ENCODE assay signal across 13 cellular contexts in the genomic region with DNA sequence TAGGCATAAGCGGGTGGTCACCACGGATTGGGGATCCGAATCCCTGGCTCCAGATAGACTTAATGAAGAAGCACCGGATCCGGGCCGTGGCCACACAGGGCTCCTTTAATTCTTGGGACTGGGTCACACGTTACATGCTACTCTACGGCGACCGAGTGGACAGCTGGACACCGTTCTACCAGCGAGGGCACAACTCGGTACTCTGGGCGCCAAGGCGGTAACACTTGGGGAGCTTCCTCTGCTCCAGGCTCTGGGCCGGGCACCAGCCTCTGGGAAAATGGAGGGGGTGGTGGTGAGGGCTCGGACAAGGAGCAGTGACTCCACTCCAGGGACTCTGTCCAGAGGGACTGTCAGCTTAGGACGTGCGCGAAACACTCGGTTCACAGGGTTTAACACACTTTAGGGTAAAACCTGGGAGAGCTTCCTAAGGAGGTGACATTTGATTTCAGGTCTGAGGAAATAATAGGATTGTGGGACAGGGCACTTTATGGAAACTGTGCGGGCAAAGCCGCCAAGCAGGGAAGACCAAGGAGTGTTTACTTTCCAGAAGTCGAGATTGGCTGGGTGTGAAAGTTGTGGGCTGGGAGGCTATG. TPM values are rescaled to one million over a fixed set of nuclear protein-coding genes. Genes with fewer than 3 reads are reported as not detected.
A peak's percentile ranks its signal among the peaks of the same experiment; 100 is the strongest.
DNase-seq lines count a peak whose midpoint lies in the region; ATAC-seq and TF ChIP-seq lines count a peak whose summit lies in the region.
"Had no signal": no experiment of that assay in that cellular context is flagged by ENCODE, and none has a peak within 500 bp of the region (broad histone marks: within the 10 kb centered on the region; RNA-seq: fewer than 3 reads in every experiment).

No MANE protein-coding gene starts in this region.

- no peaks in the 10 kb centered on the region for H4K20me1 ChIP-seq in H9 (ENCODE audit: control insufficient read depth, insufficient read depth, insufficient read length)

- H3K27ac ChIP-seq in H9 (ENCODE audit: insufficient read length, low read depth, low read length) (no peak overlapping the region), left lung (no peak overlapping the region)

- peak overlapping the region; percentile 68 for H3K4me2 ChIP-seq in H9 (ENCODE audit: insufficient read depth, insufficient read length, low read length)

- peaks cover 14% of the 10 kb centered on the region for H3K23me2 ChIP-seq in H9 (ENCODE audit: insufficient read length, low read depth, low read length, poor library complexity, severe bottlenecking)

- no peak overlapping the region for H3K9ac ChIP-seq in H9 (ENCODE audit: extremely low read depth, insufficient read length, low read length)

- H2BK20ac ChIP-seq in H9 (ENCODE audit: low read depth, low read length, poor library complexity, severe bottlenecking), result no peak overlapping the region

- no peak overlapping the region for H3K56ac ChIP-seq in H9 (ENCODE audit: insufficient read length, low read depth, low read length)

- in situ Hi-C loops in HAP-1 (cut with MboI; ENCODE audit: low sequenced_read_pairs) (no loop called here), GM13977 (cut with MboI; ENCODE audit: low pct_unique_long_range_greater_than_20kb, low sequenced_read_pairs, unreplicated experiment) (loop anchor here (10.0 kb wide), 1 partner anchor 109 kb away; the partner anchor contains the start of gene PSMC3IP)

- no peaks in the 10 kb centered on the region for H3K79me2 ChIP-seq in H9 (ENCODE audit: insufficient read depth, low read length)

- no peak overlapping the region for H4K5ac ChIP-seq in H9 (ENCODE audit: insufficient read length, low read depth, low read length)

- H3K4me3 ChIP-seq in left lung (peak overlapping the region; percentile 5 to 42), skeletal muscle cell (ENCODE audit: low read depth, low read length) (peak overlapping the region; percentile 68), HAP-1 (no peak overlapping the region)

- peaks cover 3% of the 10 kb centered on the region; the same call in 1 of the 2 replicates for H3K4me1 ChIP-seq in H9 (ENCODE audit: insufficient read depth, low read length)
- H3K4me1 ChIP-seq in left lung, result peaks cover 32 to 47% of the 10 kb centered on the region in 2 donors
- peaks cover 31% of the 10 kb centered on the region for H3K4me1 ChIP-seq in HAP-1

- POLR2A ChIA-PET in T-cell (lab: Charles Lee), result interaction anchor here in 1 of 2 donors (0.6 kb wide), 1 partner anchor 47 kb away, joined by 3 read pairs; no protein-coding TSS in a partner anchor

- H2AFZ ChIP-seq in H9 (ENCODE audit: low read length), result no peak overlapping the region

- H3K27ac Mint-ChIP-seq in H9 (peak overlapping the region in 1 of 3 experiments; percentile 49; a peak in 2 of 7 replicates), T-cell (no peak overlapping the region)
- no peak overlapping the region for H3K27ac Mint-ChIP-seq in dendritic cell treated with granulocyte-macrophage colony-stimulating factor and Interleukin-4, amounts not matched to agents 40 ng/mL and 50 ng/mL, for 4 days
- H3K27ac Mint-ChIP-seq: activated naive CD8-positive, alpha-beta T cell treated with anti-CD3 and anti-CD28 coated beads for 36 hours; CD8-positive, alpha-beta T cell had no signal

- H3K36me3 ChIP-seq in left lung (no peaks in the 10 kb centered on the region), HAP-1 (replicated peaks) (peaks cover 35% of the 10 kb centered on the region)

- no CpG with 5 or more reads among the region's 24 CpGs for WGBS in H9 (ENCODE audit: extremely low coverage, insufficient read length, low lambda C conversion rate)

- H3K36me3 Mint-ChIP-seq in H9 (ENCODE audit: insufficient read depth in 1 of 3, low read depth in 3 of 3) (peaks cover 15 to 28% (median 16%) of the 10 kb centered on the region in 3 experiments), T-cell (no peaks in the 10 kb centered on the region)
- H3K36me3 Mint-ChIP-seq in dendritic cell treated with granulocyte-macrophage colony-stimulating factor and Interleukin-4, amounts not matched to agents 40 ng/mL and 50 ng/mL, for 4 days (ENCODE audit: low read depth), result no peaks in the 10 kb centered on the region
- H3K36me3 Mint-ChIP-seq: activated naive CD8-positive, alpha-beta T cell treated with anti-CD3 and anti-CD28 coated beads for 36 hours; CD8-positive, alpha-beta T cell; naive thymus-derived CD8-positive, alpha-beta T cell had no signal

- no peaks in the 10 kb centered on the region for H3K9me3 ChIP-seq in H9 (ENCODE audit: control insufficient read depth, low read depth, low read length)
- no peaks in the 10 kb centered on the region for H3K9me3 ChIP-seq in left lung
- H3K9me3 ChIP-seq in HAP-1, result no peaks in the 10 kb centered on the region

- no peaks in the 10 kb centered on the region for H3K79me1 ChIP-seq in H9 (ENCODE audit: insufficient read depth, low read depth, low read length, poor library complexity, severe bottlenecking)

- H3K4me1 Mint-ChIP-seq in H9, result peaks cover 28 to 46% of the 10 kb centered on the region in 2 experiments
- H3K4me1 Mint-ChIP-seq in dendritic cell treated with granulocyte-macrophage colony-stimulating factor and Interleukin-4, amounts not matched to agents 40 ng/mL and 50 ng/mL, for 4 days (ENCODE audit: low read depth), result peaks cover 43% of the 10 kb centered on the region
- peaks cover 33 to 46% (median 46%) of the 10 kb centered on the region in 3 donors for H3K4me1 Mint-ChIP-seq in T-cell

- intact Hi-C loops in dendritic cell treated with granulocyte-macrophage colony-stimulating factor and Interleukin-4, amounts not matched to agents 40 ng/mL and 50 ng/mL, for 4 days (cut with micrococcal nuclease), result no loop called here
- intact Hi-C loops in left lung (cut with DNase I), result no loop called here

- no peak overlapping the region for H3K18ac ChIP-seq in H9 (ENCODE audit: insufficient read length, low read depth, low read length)

- no peak for DNase-seq in H9
- no peak for DNase-seq in left lung
- DNase-seq in skeletal muscle cell (ENCODE audit: low read depth), result no peak
- DNase-seq in SHP77 treated with DMSO at 0.1 percent for 48 hours (lab: John Stamatoyannopoulos, UW), result no peak
- DNase-seq in HAP-1 (ENCODE audit: low spot score in 2 of 2), result no peak
- no peak for DNase-seq in GM13977 (ENCODE audit: low spot score)
- no peak for DNase-seq in T-cell
- DNase-seq: naive thymus-derived CD8-positive, alpha-beta T cell; NCI-H1417 treated with DMSO at 0.1 percent for 48 hours; RPMI8226 had no signal

- no peak overlapping the region for H3K4ac ChIP-seq in H9 (ENCODE audit: low read depth, low read length)

- H2BK15ac ChIP-seq in H9 (ENCODE audit: low read depth, low read length), result no peak overlapping the region

- peak overlapping the region in 1 of 2 experiments; percentile 85; a peak in 1 of 5 replicates for H3K4me3 Mint-ChIP-seq in H9
- peak overlapping the region; percentile 39 for H3K4me3 Mint-ChIP-seq in dendritic cell treated with granulocyte-macrophage colony-stimulating factor and Interleukin-4, amounts not matched to agents 40 ng/mL and 50 ng/mL, for 4 days
- peak overlapping the region in 1 of 3 donors; percentile 87 for H3K4me3 Mint-ChIP-seq in T-cell
- H3K4me3 Mint-ChIP-seq: activated naive CD8-positive, alpha-beta T cell treated with anti-CD3 and anti-CD28 coated beads for 36 hours had no signal

- no peak overlapping the region for H2BK12ac ChIP-seq in H9 (ENCODE audit: insufficient read length, low read depth, low read length)

- ATAC-seq in left lung (peak; percentile 43), T-cell (replicated peaks in 1 of 4) (no peak)
- ATAC-seq: CD8-positive, alpha-beta T cell; naive thymus-derived CD8-positive, alpha-beta T cell had no signal

- CTCF ChIA-PET in T-cell (lab: Charles Lee), result interaction anchor here (0.6 to 1.3 kb wide), 2 partner anchors 83 to 106 kb away, joined by 3 to 4 read pairs; partner anchors contain the start of gene PSMC3IP (in 1 of the 2)

- H3K23ac ChIP-seq in H9 (ENCODE audit: insufficient read length, low read depth, low read length), result no peak overlapping the region

- H3K9me3 Mint-ChIP-seq in H9, result no peaks in the 10 kb centered on the region; a peak in 2 of 5 replicates
- H3K9me3 Mint-ChIP-seq in dendritic cell treated with granulocyte-macrophage colony-stimulating factor and Interleukin-4, amounts not matched to agents 40 ng/mL and 50 ng/mL, for 4 days, result no peaks in the 10 kb centered on the region
- H3K9me3 Mint-ChIP-seq in T-cell, result no peaks in the 10 kb centered on the region
- H3K9me3 Mint-ChIP-seq: activated naive CD8-positive, alpha-beta T cell treated with anti-CD3 and anti-CD28 coated beads for 36 hours; CD8-positive, alpha-beta T cell; naive thymus-derived CD8-positive, alpha-beta T cell had no signal

- H3K27me3 ChIP-seq in H9 (ENCODE audit: insufficient read depth, low read length), result no peaks in the 10 kb centered on the region; the same call in 1 of the 2 replicates
- H3K27me3 ChIP-seq in left lung, result peaks cover 0 to 33% of the 10 kb centered on the region in 2 donors
- no peaks in the 10 kb centered on the region for H3K27me3 ChIP-seq in HAP-1 (ENCODE audit: low read depth)

- H3K27me3 Mint-ChIP-seq in H9 (ENCODE audit: low read depth), result peaks cover 46% of the 10 kb centered on the region
- H3K27me3 Mint-ChIP-seq in dendritic cell treated with granulocyte-macrophage colony-stimulating factor and Interleukin-4, amounts not matched to agents 40 ng/mL and 50 ng/mL, for 4 days, result peaks cover 54% of the 10 kb centered on the region
- peaks cover 24 to 42% of the 10 kb centered on the region in 2 donors for H3K27me3 Mint-ChIP-seq in T-cell

- H4K91ac ChIP-seq in H9 (ENCODE audit: insufficient read length, low read depth, low read length), result no peak overlapping the region

- no peak overlapping the region for H3T11ph ChIP-seq in H9 (ENCODE audit: low read length)

- no peak overlapping the region for H2BK5ac ChIP-seq in H9 (ENCODE audit: insufficient read length, low read length)

- H3K14ac ChIP-seq in H9 (ENCODE audit: insufficient read depth, low read length), result no peak overlapping the region

- no peak overlapping the region for H2AK5ac ChIP-seq in H9 (ENCODE audit: insufficient read length, low read length)

- H4K8ac ChIP-seq in H9 (replicated peaks; ENCODE audit: insufficient read length, low read depth, low read length), result no peak overlapping the region

- no peak overlapping the region for H2BK120ac ChIP-seq in H9 (ENCODE audit: low read depth, low read length, poor library complexity, severe bottlenecking)

- no peak for TF ChIP-seq CTCF in H9 (conservative IDR thresholded peaks at IDR 0.05)
- TF ChIP-seq CTCF in left lung (IDR thresholded peaks at IDR 0.05), result no peak
- TF ChIP-seq CTCF in GM13977 (IDR thresholded peaks at IDR 0.05; ENCODE audit: extremely low read depth, insufficient read depth, missing control alignments), result no peak

RNA-seq across cellular contexts. Expression of gene CNTNAP1, which starts 1.8 kb away (rescaled TPM):
- total RNA-seq in H9 (2021), result 7.5 and 7.7 TPM in 2 replicates
- 10 to 100 TPM; 11.7 to 15.1 TPM for total RNA-seq in left lung
- total RNA-seq in T-cell, result 10 to 100 TPM in 1 of 5 donors, 1 to 10 TPM in 4; 2.2 to 18.3 (median 3.0) TPM

RNA-seq across cellular contexts. Expression of gene CCR10, which starts 2.5 kb away (rescaled TPM):
- total RNA-seq in H9 (2021) (1.0 TPM in 2 replicates), left lung (1 to 10 TPM in 1 of 2 donors, under 1 TPM in 1; 0.55 to 1.2 TPM), T-cell (1 to 10 TPM in 4 of 5 donors, under 1 TPM in 1; 0.53 to 7.8 (median 1.3) TPM)

RNA-seq across cellular contexts. Expression of gene PLEKHH3, which starts 7.3 kb away (rescaled TPM):
- total RNA-seq in H9 (2021) (21.4 and 22.3 TPM in 2 replicates), left lung (10 to 100 TPM; 22.5 to 34.2 TPM), T-cell (1 to 10 TPM in 1 of 5 donors, under 1 TPM in 4; 0.13 to 2.5 (median 0.58) TPM)
- total RNA-seq: naive thymus-derived CD8-positive, alpha-beta T cell had no signal

RNA-seq across cellular contexts. Expression of gene TUBG2, which starts 25.0 kb away (rescaled TPM):
- 20.4 and 22.0 TPM in 2 replicates for total RNA-seq in H9 (2021)
- total RNA-seq in left lung, result 10 to 100 TPM; 13.1 to 19.5 TPM
- 10 to 100 TPM; 13.7 to 22.3 (median 20.5) TPM for total RNA-seq in T-cell
